In the genomic region with DNA sequence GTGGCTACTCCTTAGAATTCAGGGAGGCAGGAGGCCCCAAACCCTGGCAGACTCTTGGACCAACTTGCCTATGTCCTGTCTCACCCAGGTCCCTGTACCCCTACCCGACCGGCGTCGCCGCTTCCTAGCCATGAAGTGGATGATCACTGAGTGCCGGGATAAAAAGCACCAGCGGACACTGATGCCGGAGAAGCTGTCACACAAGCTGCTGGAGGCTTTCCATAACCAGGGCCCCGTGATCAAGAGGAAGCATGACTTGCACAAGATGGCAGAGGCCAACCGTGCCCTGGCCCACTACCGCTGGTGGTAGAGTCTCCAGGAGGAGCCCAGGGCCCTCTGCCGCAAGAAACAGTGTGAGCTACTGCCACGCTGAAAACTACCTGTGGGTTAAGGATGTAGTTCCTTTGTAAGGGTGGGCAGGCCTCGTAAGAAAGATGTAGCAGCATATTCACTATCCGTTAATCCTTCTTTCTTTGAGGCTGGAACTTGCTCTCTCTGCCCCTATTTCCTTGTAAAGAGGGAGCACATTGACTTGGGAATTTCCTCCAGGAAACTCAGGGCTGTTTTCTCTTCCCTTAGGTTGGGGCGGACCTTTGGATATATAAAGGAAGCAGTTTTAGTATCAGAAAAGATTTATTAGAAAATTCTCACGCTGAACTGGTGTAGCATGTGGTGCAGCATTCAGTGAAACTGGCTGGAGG, we compare ENCODE assay signal across 27 cellular contexts.
"Had no signal": no experiment of that assay in that cellular context is flagged by ENCODE, and none has a peak within 500 bp of the region (broad histone marks: within the 10 kb centered on the region; RNA-seq: fewer than 3 reads in every experiment).

No MANE protein-coding gene starts in this region.

- H3K36me3 ChIP-seq: ovary had no signal

- DNase-seq: activated CD4-positive, alpha-beta T cell treated with anti-CD3 and anti-CD28 coated beads for 4 hours; activated CD4-positive, alpha-beta T cell treated with anti-CD3 and anti-CD28 coated beads, Interleukin-2, amount 50 U/mL, for 48 hours; activated CD8-positive, alpha-beta memory T cell treated with anti-CD3 and anti-CD28 coated beads for 24 hours; activated gamma-delta T cell treated with Interleukin-2 at 50 U/mL for 16 hours; activated naive CD8-positive, alpha-beta T cell treated with anti-CD3 and anti-CD28 coated beads, Interleukin-2, amount 50 U/mL, for 24 hours; effector CD4-positive, alpha-beta T cell; kidney glomerular epithelial cell; lower lobe of right lung; mucosa of descending colon; ovary; stimulated activated CD4-positive, alpha-beta T cell treated with anti-CD3 and anti-CD28 coated beads, Interleukin-15, amount 100 ng/mL, for 24 hours; stimulated activated CD4-positive, alpha-beta T cell treated with anti-CD3 and anti-CD28 coated beads, Interleukin-2, amount 100 ng/mL, for 24 hours; stimulated activated naive B cell treated with anti-CD40 and anti-IgM and Interleukin-4, amounts not matched to agents 10 μg/mL and 1 μg/mL and 100 μg/mL, for 72 hours; SW 1271; T-helper 9 cell; testis; trophoblast cell had no signal

- H3K9me3 Mint-ChIP-seq: activated naive CD4-positive, alpha-beta T cell treated with anti-CD3 and anti-CD28 coated beads, Interleukin-2, amount 50 U/mL, for 24 hours; activated naive CD8-positive, alpha-beta T cell treated with anti-CD3 and anti-CD28 coated beads, Interleukin-2, amount 50 U/mL, for 24 hours; natural killer cell treated with Interleukin-12 subunit alpha and Interleukin-12 subunit beta and Interleukin-15 and Interleukin-18, amount 100 ng/mL, for 72 hours; stimulated activated naive B cell treated with anti-CD40 and anti-IgM and Interleukin-4, amounts not matched to agents 10 μg/mL and 1 μg/mL and 100 μg/mL, for 72 hours; T-helper 1 cell treated with Interleukin-12 subunit alpha and Interleukin-12 subunit beta and Interleukin-4 antibody, amounts not matched to agents 30 μg/mL and 1 μg/mL, for 36 hours had no signal

- H3K36me3 Mint-ChIP-seq: natural killer cell treated with Interleukin-12 subunit alpha and Interleukin-12 subunit beta and Interleukin-15 and Interleukin-18, amount 100 ng/mL, for 72 hours had no signal

- H3K9me3 ChIP-seq: lower lobe of right lung, mucosa of descending colon, ovary, prostate gland, testis had no signal

- H3K4me2 ChIP-seq: smooth muscle cell had no signal

- H3K27ac ChIP-seq: lower lobe of right lung, ovary, prostate gland, testis, VCaP had no signal

- H3K27ac Mint-ChIP-seq: activated naive CD4-positive, alpha-beta T cell treated with anti-CD3 and anti-CD28 coated beads, Interleukin-2, amount 50 U/mL, for 24 hours; activated naive CD8-positive, alpha-beta T cell treated with anti-CD3 and anti-CD28 coated beads, Interleukin-2, amount 50 U/mL, for 24 hours; natural killer cell treated with Interleukin-12 subunit alpha and Interleukin-12 subunit beta and Interleukin-15 and Interleukin-18, amount 100 ng/mL, for 72 hours; stimulated activated naive B cell treated with anti-CD40 and anti-IgM and Interleukin-4, amounts not matched to agents 10 μg/mL and 1 μg/mL and 100 μg/mL, for 72 hours; T-helper 1 cell treated with Interleukin-12 subunit alpha and Interleukin-12 subunit beta and Interleukin-4 antibody, amounts not matched to agents 30 μg/mL and 1 μg/mL, for 36 hours had no signal

- H3K27me3 Mint-ChIP-seq: activated naive CD4-positive, alpha-beta T cell treated with anti-CD3 and anti-CD28 coated beads, Interleukin-2, amount 50 U/mL, for 24 hours; activated naive CD8-positive, alpha-beta T cell treated with anti-CD3 and anti-CD28 coated beads, Interleukin-2, amount 50 U/mL, for 24 hours; natural killer cell treated with Interleukin-12 subunit alpha and Interleukin-12 subunit beta and Interleukin-15 and Interleukin-18, amount 100 ng/mL, for 72 hours; stimulated activated naive B cell treated with anti-CD40 and anti-IgM and Interleukin-4, amounts not matched to agents 10 μg/mL and 1 μg/mL and 100 μg/mL, for 72 hours had no signal

- H3K4me3 ChIP-seq: lower lobe of right lung, mucosa of descending colon, ovary, prostate gland, smooth muscle cell, testis had no signal

- FAIRE-seq: frontal cortex, TTC549, urothelium cell line had no signal

- H3K4me3 Mint-ChIP-seq: activated naive CD4-positive, alpha-beta T cell treated with anti-CD3 and anti-CD28 coated beads, Interleukin-2, amount 50 U/mL, for 24 hours; activated naive CD8-positive, alpha-beta T cell treated with anti-CD3 and anti-CD28 coated beads, Interleukin-2, amount 50 U/mL, for 24 hours; natural killer cell treated with Interleukin-12 subunit alpha and Interleukin-12 subunit beta and Interleukin-15 and Interleukin-18, amount 100 ng/mL, for 72 hours; stimulated activated naive B cell treated with anti-CD40 and anti-IgM and Interleukin-4, amounts not matched to agents 10 μg/mL and 1 μg/mL and 100 μg/mL, for 72 hours; T-helper 1 cell treated with Interleukin-12 subunit alpha and Interleukin-12 subunit beta and Interleukin-4 antibody, amounts not matched to agents 30 μg/mL and 1 μg/mL, for 36 hours had no signal

- H3K27me3 ChIP-seq: ovary, testis had no signal

- ATAC-seq: activated naive CD8-positive, alpha-beta T cell treated with anti-CD3 and anti-CD28 coated beads, Interleukin-2, amount 50 U/mL, for 24 hours; left lobe of liver; lower lobe of right lung; mucosa of descending colon; natural killer cell treated with Interleukin-12 subunit alpha and Interleukin-12 subunit beta and Interleukin-15 and Interleukin-18, amount 100 ng/mL, for 72 hours; stimulated activated naive B cell treated with anti-CD40 and anti-IgM and Interleukin-4, amounts not matched to agents 10 μg/mL and 1 μg/mL and 100 μg/mL, for 72 hours had no signal
